Comparison of ENCODE assay signal across 20 cellular contexts in genomic region chr7:109945820-109946518, GRCh38.
"Had no signal": no experiment of that assay in that cellular context is flagged by ENCODE, and none has a peak within 500 bp of the region (broad histone marks: within the 10 kb centered on the region; RNA-seq: fewer than 3 reads in every experiment).

No MANE protein-coding gene starts in this region.

- H3K27ac ChIP-seq: SJSA1, SK-N-MC had no signal

- H3K27me3 ChIP-seq: SJSA1 had no signal

- H3K4me3 ChIP-seq: SJSA1, SK-N-MC had no signal

- ATAC-seq: HepG2 had no signal

- DNase-seq: IMR-90, Karpas-422, KG1, NCI-H1092, NCI-H1105 treated with DMSO at 0.1 percent for 48 hours, NCI-H1417 treated with DMSO at 0.1 percent for 48 hours, NCI-H146, NCI-H187, NCI-H2029, NCI-H2081 treated with DMSO at 0.1 percent for 48 hours, NCI-H2227 treated with DMSO at 0.1 percent for 48 hours, NCI-H524, NCI-H526 treated with DMSO at 0.1 percent for 48 hours, NCI-H748 treated with DMSO at 0.1 percent for 48 hours, Right ventricle myocardium superior, RPMI8226, SIG-M5 had no signal

- H3K4me1 ChIP-seq: SJSA1 had no signal

- H3K36me3 ChIP-seq: SJSA1 had no signal
